ENCODE assay signal across 11 cellular contexts in genomic region chr20:36155629-36155971, GRCh38. TPM values are rescaled to one million over a fixed set of nuclear protein-coding genes. Genes with fewer than 3 reads are reported as not detected.
DNase-seq lines count a peak whose midpoint lies in the region; ATAC-seq and TF ChIP-seq lines count a peak whose summit lies in the region.
"Had no signal": no experiment of that assay in that cellular context is flagged by ENCODE, and none has a peak within 500 bp of the region (broad histone marks: within the 10 kb centered on the region; RNA-seq: fewer than 3 reads in every experiment).

No MANE protein-coding gene starts in this region.

- peak overlapping the region; percentile 97 for H3K4me2 ChIP-seq in SK-N-SH

- H3K79me2 ChIP-seq in SK-N-SH (ENCODE audit: insufficient read depth): peaks cover 12% of the 10 kb centered on the region; the same call in 1 of the 2 replicates

- H3K9ac ChIP-seq in SK-N-SH: peak overlapping the region; percentile 74; the same call in 1 of the 2 replicates
- peak overlapping the region in 1 of 5 donors; percentile 57 for H3K9ac ChIP-seq in subcutaneous abdominal adipose tissue (ENCODE audit: low read length in 5 of 5)

- peaks cover 15% of the 10 kb centered on the region for H4K20me1 ChIP-seq in SK-N-SH (ENCODE audit: insufficient read depth)

- POLR2A ChIA-PET in SK-N-SH (lab: Yijun Ruan, JAX): no interaction called here

- 0 out of 2 replicates have a peak overlapping the region, but pooled peaks have one; percentile 94 for H2AFZ ChIP-seq in SK-N-SH (ENCODE audit: low read depth)

- peaks cover 0 to 25% of the 10 kb centered on the region in 2 experiments; a peak in 2 of 4 replicates for H3K4me1 ChIP-seq in SK-N-SH (ENCODE audit: control insufficient read depth in 1 of 2, insufficient read depth in 2 of 2, low read depth in 1 of 2, low read length in 1 of 2)
- H3K4me1 ChIP-seq in ascending aorta: peaks cover 0 to 21% of the 10 kb centered on the region in 2 donors
- H3K4me1 ChIP-seq in subcutaneous abdominal adipose tissue (ENCODE audit: control insufficient read depth in 5 of 5, insufficient read depth in 5 of 5, low read length in 5 of 5): peaks cover 8 to 60% (median 49%) of the 10 kb centered on the region in 5 donors
- peaks cover 5% of the 10 kb centered on the region for H3K4me1 ChIP-seq in prostate gland (replicated peaks)

- no peak for TF ChIP-seq CTCF in SK-N-SH (IDR thresholded peaks at IDR 0.05)
- no peak for TF ChIP-seq CTCF in ascending aorta (IDR thresholded peaks at IDR 0.05)
- TF ChIP-seq CTCF in prostate gland (IDR thresholded peaks at IDR 0.05): no peak

- TF ChIP-seq EP300 in SK-N-SH (IDR thresholded peaks at IDR 0.05; ENCODE audit: borderline replicate concordance in 1 of 2, low read depth in 1 of 2, low read length in 1 of 2): no peak

- H3K36me3 ChIP-seq in SK-N-SH (replicated peaks in 1 of 2; ENCODE audit: control insufficient read depth in 1 of 2, insufficient read depth in 2 of 2, low read length in 1 of 2) (no peaks in the 10 kb centered on the region), ascending aorta (no peaks in the 10 kb centered on the region), subcutaneous abdominal adipose tissue (ENCODE audit: control insufficient read depth in 5 of 5, insufficient read depth in 5 of 5, low read length in 5 of 5) (no peaks in the 10 kb centered on the region), prostate gland (no peaks in the 10 kb centered on the region)
- H3K36me3 ChIP-seq: MG63 had no signal

- TF ChIP-seq POLR2A in prostate gland (IDR thresholded peaks at IDR 0.05): no peak

- WGBS in SK-N-SH (ENCODE audit: low lambda C conversion rate): 57% methylated on average over 3 of the region's 8 CpGs
- WGBS in prostate gland: 54% methylated on average over 8 of the region's 8 CpGs

- no peaks in the 10 kb centered on the region for H3K9me3 ChIP-seq in SK-N-SH
- no peaks in the 10 kb centered on the region for H3K9me3 ChIP-seq in ascending aorta
- H3K9me3 ChIP-seq in subcutaneous abdominal adipose tissue (ENCODE audit: control insufficient read depth in 5 of 5, low read length in 5 of 5): no peaks in the 10 kb centered on the region
- H3K9me3 ChIP-seq in prostate gland: no peaks in the 10 kb centered on the region
- H3K9me3 ChIP-seq: MG63 had no signal

- TF ChIP-seq RAD21 in SK-N-SH (IDR thresholded peaks at IDR 0.05; ENCODE audit: low read length): no peak

- H3K27me3 ChIP-seq in SK-N-SH (ENCODE audit: insufficient read depth) (no peaks in the 10 kb centered on the region), ascending aorta (no peaks in the 10 kb centered on the region), subcutaneous abdominal adipose tissue (ENCODE audit: control insufficient read depth in 5 of 5, insufficient read depth in 4 of 5, low read length in 5 of 5) (no peaks in the 10 kb centered on the region), prostate gland (replicated peaks; ENCODE audit: insufficient read depth) (no peaks in the 10 kb centered on the region)
- H3K27me3 ChIP-seq: MG63 had no signal

- H3K4me3 ChIP-seq in SK-N-SH (ENCODE audit: low read depth in 2 of 2, low read length in 1 of 2): peak overlapping the region; percentile 88 to 89
- peak overlapping the region; percentile 65 to 91 for H3K4me3 ChIP-seq in ascending aorta
- peak overlapping the region; percentile 61 to 72 (median 69) for H3K4me3 ChIP-seq in subcutaneous abdominal adipose tissue (ENCODE audit: low read depth in 1 of 5, low read length in 5 of 5)
- no peak overlapping the region for H3K4me3 ChIP-seq in prostate gland

- CTCF ChIA-PET in SK-N-SH (lab: Yijun Ruan, JAX): interaction anchor here (0.9 to 11.1 kb wide), 24 partner anchors 8 to 421 kb away, joined by 3 to 178 read pairs (median 6); partner anchors contain the start of gene SCAND1

- DNase-seq in SK-N-SH: no peak
- DNase-seq in ascending aorta (ENCODE audit: low spot score in 2 of 2): no peak
- peak; percentile 35 for DNase-seq in medulla oblongata (ENCODE audit: extremely low spot score)
- no peak for DNase-seq in NCI-H526 treated with DMSO at 0.1 percent for 48 hours (lab: John Stamatoyannopoulos, UW)
- no peak for DNase-seq in DMS153 (lab: John Stamatoyannopoulos, UW)
- no peak for DNase-seq in prostate gland (ENCODE audit: low spot score)
- DNase-seq: activated CD8-positive, alpha-beta memory T cell treated with anti-CD3 and anti-CD28 coated beads for 24 hours had no signal

- peaks cover 10% of the 10 kb centered on the region for H3F3A ChIP-seq in SK-N-SH (replicated peaks; ENCODE audit: insufficient read depth)

- intact Hi-C loops in ascending aorta (cut with DNase I) (loop anchor here (5.0 kb wide), 1 partner anchor 93 kb away; no protein-coding TSS in a partner anchor), prostate gland (cut with DNase I) (loop anchor here (5.0 kb wide), 1 partner anchor 42 kb away; no protein-coding TSS in a partner anchor)

- no peaks in the 10 kb centered on the region for H3K9me2 ChIP-seq in SK-N-SH

- H3K27ac ChIP-seq in SK-N-SH (ENCODE audit: low read depth in 2 of 2, low read length in 1 of 2) (no peak overlapping the region; a peak in 1 of 4 replicates), ascending aorta (peak overlapping the region; percentile 77 to 94), subcutaneous abdominal adipose tissue (ENCODE audit: low read depth, low read length) (no peak overlapping the region), prostate gland (no peak overlapping the region)

- ATAC-seq in SK-N-SH treated with all-trans-retinoic acid at 6 μM for 48 hours: no peak
- ATAC-seq: stimulated activated memory B cell treated with anti-CD40 and anti-IgM and Interleukin-4, amounts not matched to agents 10 μg/mL and 1 μg/mL and 100 μg/mL, for 72 hours had no signal

TF ChIP-seq in SK-N-SH, 30 proteins besides CTCF, POLR2A, EP300 and RAD21 (continues in another document):
- no peak for TF ChIP-seq TCF12 (IDR thresholded peaks at IDR 0.05)
- no peak for TF ChIP-seq MEF2A (IDR thresholded peaks at IDR 0.05; ENCODE audit: borderline replicate concordance, low read depth)
- no peak for TF ChIP-seq SMC3 (IDR thresholded peaks at IDR 0.05; ENCODE audit: low read depth, low read length)
- no peak for TF ChIP-seq FOXJ3 (CRISPR knock-in tag; IDR thresholded peaks at IDR 0.05)
- no peak for TF ChIP-seq IRF3 (IDR thresholded peaks at IDR 0.05; ENCODE audit: low read depth, low read length)
- TF ChIP-seq FOXM1 (IDR thresholded peaks at IDR 0.05; ENCODE audit: low read depth): no peak

TF ChIP-seq in SK-N-SH treated with all-trans-retinoic acid at 6 μM for 48 hours, 23 proteins besides CTCF, POLR2A, EP300 and RAD21:
- TF ChIP-seq ZNF8 (CRISPR knock-in tag; IDR thresholded peaks at IDR 0.05): no peak
- no peak for TF ChIP-seq ISL1 (CRISPR knock-in tag; IDR thresholded peaks at IDR 0.05)
- TF ChIP-seq GLIS3 (CRISPR knock-in tag; IDR thresholded peaks at IDR 0.05): no peak
- TF ChIP-seq, protein P1, sequence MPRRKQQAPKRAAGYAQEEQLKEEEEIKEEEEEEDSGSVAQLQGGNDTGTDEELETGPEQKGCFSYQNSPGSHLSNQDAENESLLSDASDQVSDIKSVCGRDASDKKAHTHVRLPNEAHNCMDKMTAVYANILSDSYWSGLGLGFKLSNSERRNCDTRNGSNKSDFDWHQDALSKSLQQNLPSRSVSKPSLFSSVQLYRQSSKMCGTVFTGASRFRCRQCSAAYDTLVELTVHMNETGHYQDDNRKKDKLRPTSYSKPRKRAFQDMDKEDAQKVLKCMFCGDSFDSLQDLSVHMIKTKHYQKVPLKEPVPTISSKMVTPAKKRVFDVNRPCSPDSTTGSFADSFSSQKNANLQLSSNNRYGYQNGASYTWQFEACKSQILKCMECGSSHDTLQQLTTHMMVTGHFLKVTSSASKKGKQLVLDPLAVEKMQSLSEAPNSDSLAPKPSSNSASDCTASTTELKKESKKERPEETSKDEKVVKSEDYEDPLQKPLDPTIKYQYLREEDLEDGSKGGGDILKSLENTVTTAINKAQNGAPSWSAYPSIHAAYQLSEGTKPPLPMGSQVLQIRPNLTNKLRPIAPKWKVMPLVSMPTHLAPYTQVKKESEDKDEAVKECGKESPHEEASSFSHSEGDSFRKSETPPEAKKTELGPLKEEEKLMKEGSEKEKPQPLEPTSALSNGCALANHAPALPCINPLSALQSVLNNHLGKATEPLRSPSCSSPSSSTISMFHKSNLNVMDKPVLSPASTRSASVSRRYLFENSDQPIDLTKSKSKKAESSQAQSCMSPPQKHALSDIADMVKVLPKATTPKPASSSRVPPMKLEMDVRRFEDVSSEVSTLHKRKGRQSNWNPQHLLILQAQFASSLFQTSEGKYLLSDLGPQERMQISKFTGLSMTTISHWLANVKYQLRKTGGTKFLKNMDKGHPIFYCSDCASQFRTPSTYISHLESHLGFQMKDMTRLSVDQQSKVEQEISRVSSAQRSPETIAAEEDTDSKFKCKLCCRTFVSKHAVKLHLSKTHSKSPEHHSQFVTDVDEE (CRISPR knock-in tag; IDR thresholded peaks at IDR 0.05): no peak
- TF ChIP-seq OSR1 (CRISPR knock-in tag; IDR thresholded peaks at IDR 0.05): no peak
- no peak for TF ChIP-seq ARNTL (CRISPR knock-in tag; IDR thresholded peaks at IDR 0.05; ENCODE audit: borderline replicate concordance, low read depth)

RNA-seq across cellular contexts. Expression of gene EPB41L1, which starts 1.1 kb away (rescaled TPM):
- 20.7 and 26.1 TPM in 2 replicates for polyA plus RNA-seq in SK-N-SH (2012; rRNA removed)
- polyA plus RNA-seq in SK-N-SH (2012; cell fraction: cytosol; rRNA removed): 19.1 and 25.2 TPM in 2 replicates
- polyA plus RNA-seq in SK-N-SH (2012; cell fraction: nucleus; rRNA removed): 24.9 and 27.9 TPM in 2 replicates
- total RNA-seq in ascending aorta (16.7 TPM), prostate gland (10 to 100 TPM; 27.7 to 91.1 TPM)

Comparison
In these comparisons a context has a peak if more than half of its experiments do, and no peak if none do; other contexts are left out.
1. H3K27ac ChIP-seq: peak in ascending aorta (2 of 2); none in SK-N-SH (0 of 2), subcutaneous abdominal adipose tissue (single experiment) and prostate gland (0 of 2).
2. H3K4me3 ChIP-seq: peak in SK-N-SH (2 of 2), ascending aorta (2 of 2) and subcutaneous abdominal adipose tissue (5 of 5); none in prostate gland (0 of 2).